Comparison of ENCODE assay signal across 1 cellular context in the genomic region with DNA sequence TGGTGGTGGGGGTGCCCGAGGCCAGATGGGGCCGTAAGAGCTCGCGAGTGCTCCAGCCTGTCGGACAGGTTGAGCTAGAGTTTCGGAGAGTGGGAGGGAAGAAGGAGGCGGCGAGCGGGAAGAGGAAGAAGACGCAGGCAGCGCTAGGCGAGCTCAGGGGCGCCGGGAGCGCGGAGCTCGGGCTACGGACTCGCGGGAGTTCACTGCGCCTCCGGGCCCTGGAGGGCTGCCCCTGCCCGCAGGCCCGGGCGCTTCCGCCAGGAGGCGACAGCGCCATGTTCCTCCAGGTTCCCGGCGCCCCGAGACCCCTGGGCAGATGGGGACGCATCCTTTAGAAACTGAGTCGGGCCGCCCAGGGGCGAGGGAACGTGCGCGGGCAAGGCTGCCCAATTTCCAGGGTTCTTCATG.
TF ChIP-seq lines count a peak whose summit lies in the region.

No MANE protein-coding gene starts in this region.

TF ChIP-seq in SK-N-SH, 30 proteins besides CTCF, POLR2A, EP300 and RAD21 (continued from another document):
- TF ChIP-seq, protein P1, sequence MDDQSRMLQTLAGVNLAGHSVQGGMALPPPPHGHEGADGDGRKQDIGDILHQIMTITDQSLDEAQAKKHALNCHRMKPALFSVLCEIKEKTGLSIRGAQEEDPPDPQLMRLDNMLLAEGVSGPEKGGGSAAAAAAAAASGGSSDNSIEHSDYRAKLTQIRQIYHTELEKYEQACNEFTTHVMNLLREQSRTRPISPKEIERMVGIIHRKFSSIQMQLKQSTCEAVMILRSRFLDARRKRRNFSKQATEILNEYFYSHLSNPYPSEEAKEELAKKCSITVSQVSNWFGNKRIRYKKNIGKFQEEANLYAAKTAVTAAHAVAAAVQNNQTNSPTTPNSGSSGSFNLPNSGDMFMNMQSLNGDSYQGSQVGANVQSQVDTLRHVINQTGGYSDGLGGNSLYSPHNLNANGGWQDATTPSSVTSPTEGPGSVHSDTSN (IDR thresholded peaks at IDR 0.05) = no peak
- TF ChIP-seq, protein P2, sequence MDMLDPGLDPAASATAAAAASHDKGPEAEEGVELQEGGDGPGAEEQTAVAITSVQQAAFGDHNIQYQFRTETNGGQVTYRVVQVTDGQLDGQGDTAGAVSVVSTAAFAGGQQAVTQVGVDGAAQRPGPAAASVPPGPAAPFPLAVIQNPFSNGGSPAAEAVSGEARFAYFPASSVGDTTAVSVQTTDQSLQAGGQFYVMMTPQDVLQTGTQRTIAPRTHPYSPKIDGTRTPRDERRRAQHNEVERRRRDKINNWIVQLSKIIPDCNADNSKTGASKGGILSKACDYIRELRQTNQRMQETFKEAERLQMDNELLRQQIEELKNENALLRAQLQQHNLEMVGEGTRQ (IDR thresholded peaks at IDR 0.05; ENCODE audit: borderline replicate concordance, low read depth, low read length) = no peak
- TF ChIP-seq, protein P3, sequence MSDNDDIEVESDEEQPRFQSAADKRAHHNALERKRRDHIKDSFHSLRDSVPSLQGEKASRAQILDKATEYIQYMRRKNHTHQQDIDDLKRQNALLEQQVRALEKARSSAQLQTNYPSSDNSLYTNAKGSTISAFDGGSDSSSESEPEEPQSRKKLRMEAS (IDR thresholded peaks at IDR 0.05; ENCODE audit: low read depth) = no peak
- TF ChIP-seq NFIC (IDR thresholded peaks at IDR 0.05; ENCODE audit: borderline replicate concordance) = no peak
- TF ChIP-seq FOXJ3 (CRISPR knock-in tag; IDR thresholded peaks at IDR 0.05) = no peak
